Comparison of ENCODE assay signal across 8 cellular contexts in genomic region chr9:137034709-137035506, GRCh38. TPM values are rescaled to one million over a fixed set of nuclear protein-coding genes. Genes with fewer than 3 reads are reported as not detected.
A peak's percentile ranks its signal among the peaks of the same experiment; 100 is the strongest.
DNase-seq lines count a peak whose midpoint lies in the region; ATAC-seq, FAIRE-seq and TF ChIP-seq lines count a peak whose summit lies in the region.

No MANE protein-coding gene starts in this region.

- CTCF ChIA-PET in activated naive CD4-positive, alpha-beta T cell treated with anti-CD3 and anti-CD28 coated beads for 36 hours (lab: Charles Lee) = interaction anchor here (0.6 to 5.0 kb wide), 45 partner anchors 9 to 308 kb away, joined by 3 to 48 read pairs (median 4); partner anchors contain the start of genes AJM1, MAN1B1, NELFB and NPDC1

- no peaks in the 10 kb centered on the region for H3K9me3 ChIP-seq in pancreas
- H3K9me3 ChIP-seq in thyroid gland = no peaks in the 10 kb centered on the region

- 17 to 20% methylated on average over 24 of the region's 24 CpGs for WGBS in pancreas, 2 donors
- WGBS in thyroid gland, 2 donors = 1 to 11% methylated on average over 7 to 18 of the region's 24 CpGs

- H3K36me3 Mint-ChIP-seq in activated naive CD4-positive, alpha-beta T cell treated with anti-CD3 and anti-CD28 coated beads for 36 hours (ENCODE audit: low read depth) = no peaks in the 10 kb centered on the region

- TF ChIP-seq POLR2A in NB4 (IDR thresholded peaks at IDR 0.05; ENCODE audit: extremely low read depth, insufficient read length) (no peak), thyroid gland (IDR thresholded peaks at IDR 0.05) (no peak)

- peak; percentile 30 to 90 (median 73) for DNase-seq in C1 segment of cervical spinal cord (lab: John Stamatoyannopoulos, UW)
- peak; percentile 94 for DNase-seq in GM20000 (ENCODE audit: low spot score)
- DNase-seq in NB4 (ENCODE audit: low read depth) = peak; percentile 94
- peak; percentile 93 for DNase-seq in activated naive CD4-positive, alpha-beta T cell treated with anti-CD3 and anti-CD28 coated beads for 36 hours
- DNase-seq in germinal center (ENCODE audit: low spot score) = peak; percentile 86
- peak; percentile 73 to 95 (median 88) for DNase-seq in pancreas
- peak; percentile 82 to 84 for DNase-seq in thyroid gland

- H3K4me3 ChIP-seq in NB4 (ENCODE audit: low read depth, low read length) (peak overlapping the region; percentile 34), pancreas (no peak overlapping the region), thyroid gland (replicated peaks in 1 of 3) (no peak overlapping the region)

- H3K4me3 Mint-ChIP-seq in activated naive CD4-positive, alpha-beta T cell treated with anti-CD3 and anti-CD28 coated beads for 36 hours = peak overlapping the region; percentile 59

- no peaks in the 10 kb centered on the region for H3K27me3 ChIP-seq in pancreas
- H3K27me3 ChIP-seq in thyroid gland = no peaks in the 10 kb centered on the region

- peak overlapping the region; percentile 79 for H3K27ac Mint-ChIP-seq in activated naive CD4-positive, alpha-beta T cell treated with anti-CD3 and anti-CD28 coated beads for 36 hours

- H3K27me3 Mint-ChIP-seq in activated naive CD4-positive, alpha-beta T cell treated with anti-CD3 and anti-CD28 coated beads for 36 hours (ENCODE audit: low read depth) = peaks cover 2% of the 10 kb centered on the region

- ATAC-seq in SK-N-SH treated with all-trans-retinoic acid at 6 μM for 48 hours (peak; percentile 97), pancreas (peak; percentile 82 to 91 (median 90))

- H3K36me3 ChIP-seq in pancreas = peaks cover 0 to 7% (median 0%) of the 10 kb centered on the region in 3 donors
- peaks cover 0 to 8% of the 10 kb centered on the region in 2 donors for H3K36me3 ChIP-seq in thyroid gland

- peaks cover 30% of the 10 kb centered on the region for H3K4me1 Mint-ChIP-seq in activated naive CD4-positive, alpha-beta T cell treated with anti-CD3 and anti-CD28 coated beads for 36 hours (ENCODE audit: low read depth)

- H3K27ac ChIP-seq in pancreas = no peak overlapping the region
- peak overlapping the region in 1 of 3 donors; percentile 49 for H3K27ac ChIP-seq in thyroid gland

- no peaks in the 10 kb centered on the region for H3K9me3 Mint-ChIP-seq in activated naive CD4-positive, alpha-beta T cell treated with anti-CD3 and anti-CD28 coated beads for 36 hours

- intact Hi-C loops in activated naive CD4-positive, alpha-beta T cell treated with anti-CD3 and anti-CD28 coated beads for 36 hours (cut with micrococcal nuclease) = loop anchor here (1.0 to 2.0 kb wide), 6 partner anchors 30 to 248 kb away; partner anchors contain the start of genes AJM1, SAPCD2 and TMEM141
- intact Hi-C loops in pancreas (cut with DNase I) = loop anchor here in 2 of 3 donors (5.0 kb wide), 3 partner anchors 88 to 263 kb away; partner anchors contain the start of gene C8G (in 1 of the 2)
- intact Hi-C loops in thyroid gland (cut with DNase I) = loop anchor here (5.0 to 10.0 kb wide), 2 partner anchors 190 to 248 kb away; partner anchors contain the start of genes AJM1 and PHPT1

- TF ChIP-seq CTCF in GM20000 (IDR thresholded peaks at IDR 0.05; ENCODE audit: extremely low read depth, missing control alignments) (peak; percentile 98), NB4 (IDR thresholded peaks at IDR 0.05; ENCODE audit: low read depth, low read length) (peak; percentile 91), pancreas (IDR thresholded peaks at IDR 0.05) (peak; percentile 80 to 88 (median 83)), thyroid gland (IDR thresholded peaks at IDR 0.05) (peak; percentile 79 to 94 (median 89))

- H3K4me1 ChIP-seq in pancreas (no peaks in the 10 kb centered on the region), thyroid gland (peaks cover 10 to 23% of the 10 kb centered on the region in 2 donors)

- no peak for FAIRE-seq in pancreas (lab: Jason Lieb, UNC)

TF ChIP-seq in SK-N-SH treated with all-trans-retinoic acid at 6 μM for 48 hours, 23 proteins besides CTCF, POLR2A, EP300 and RAD21:
- TF ChIP-seq OSR1 (CRISPR knock-in tag; IDR thresholded peaks at IDR 0.05) (no peak), PATZ1 (CRISPR knock-in tag; IDR thresholded peaks at IDR 0.05; ENCODE audit: borderline replicate concordance) (no peak), GLIS3 (CRISPR knock-in tag; IDR thresholded peaks at IDR 0.05) (no peak), ZFP3 (CRISPR knock-in tag; IDR thresholded peaks at IDR 0.05) (no peak), ISL1 (CRISPR knock-in tag; IDR thresholded peaks at IDR 0.05) (no peak), SNAI2 (CRISPR knock-in tag; IDR thresholded peaks at IDR 0.05) (no peak), PPARA (CRISPR knock-in tag; IDR thresholded peaks at IDR 0.05; ENCODE audit: borderline replicate concordance) (no peak), ZFP30 (CRISPR knock-in tag; IDR thresholded peaks at IDR 0.05) (no peak), RARB (CRISPR knock-in tag; IDR thresholded peaks at IDR 0.05) (no peak), TCF4 (CRISPR knock-in tag; IDR thresholded peaks at IDR 0.05; ENCODE audit: borderline replicate concordance) (no peak), CREB5 (CRISPR knock-in tag; IDR thresholded peaks at IDR 0.05; ENCODE audit: low read depth) (no peak), TOX (CRISPR knock-in tag; IDR thresholded peaks at IDR 0.05; ENCODE audit: borderline replicate concordance) (no peak), ZNF70 (CRISPR knock-in tag; IDR thresholded peaks at IDR 0.05) (no peak), ZC3H10 (CRISPR knock-in tag; IDR thresholded peaks at IDR 0.05) (no peak), ZNF565 (CRISPR knock-in tag; conservative IDR thresholded peaks at IDR 0.05; ENCODE audit: low read depth) (no peak), ESRRG (CRISPR knock-in tag; IDR thresholded peaks at IDR 0.05) (no peak), CSDC2 (CRISPR knock-in tag; IDR thresholded peaks at IDR 0.05) (no peak), ARNTL (CRISPR knock-in tag; IDR thresholded peaks at IDR 0.05; ENCODE audit: borderline replicate concordance, low read depth) (no peak), CSRNP3 (CRISPR knock-in tag; IDR thresholded peaks at IDR 0.05) (no peak)
TF ChIP-seq in SK-N-SH treated with all-trans-retinoic acid at 6 μM for 48 hours: peak in this region for 0.

RNA-seq across cellular contexts. Expression of gene FUT7, which starts 3.0 kb away (rescaled TPM):
- not detected for total RNA-seq in activated naive CD4-positive, alpha-beta T cell treated with anti-CD3 and anti-CD28 coated beads for 36 hours
- total RNA-seq in pancreas (under 1 TPM in 2 of 6 donors, not detected in 4; 0.18 to 0.19 TPM), thyroid gland (not detected)
- under 1 TPM in 1 of 2 donors, not detected in 1; 0.12 TPM for polyA plus RNA-seq in pancreas

RNA-seq across cellular contexts. Expression of gene ABCA2, which starts 6.9 kb away (rescaled TPM):
- total RNA-seq in activated naive CD4-positive, alpha-beta T cell treated with anti-CD3 and anti-CD28 coated beads for 36 hours = 1 to 10 TPM; 4.1 to 4.7 TPM
- 10 to 100 TPM; 16.2 to 32.6 (median 25.4) TPM for total RNA-seq in pancreas
- polyA plus RNA-seq in pancreas = 10 to 100 TPM; 70.4 to 80.0 TPM
- 10 to 100 TPM; 36.8 to 59.7 (median 50.2) TPM for total RNA-seq in thyroid gland

RNA-seq across cellular contexts. Expression of gene NPDC1, which starts 11.1 kb away (rescaled TPM):
- 10 to 100 TPM; 14.2 to 15.9 TPM for total RNA-seq in activated naive CD4-positive, alpha-beta T cell treated with anti-CD3 and anti-CD28 coated beads for 36 hours
- 10 to 100 TPM; 31.5 to 70.9 (median 36.8) TPM for total RNA-seq in pancreas
- polyA plus RNA-seq in pancreas = 100 to 1,000 TPM; 183 to 328 TPM
- 10 to 100 TPM; 23.3 to 65.9 (median 35.4) TPM for total RNA-seq in thyroid gland

RNA-seq across cellular contexts. Expression of gene ENTPD2, which starts 19.0 kb away (rescaled TPM):
- not detected for total RNA-seq in activated naive CD4-positive, alpha-beta T cell treated with anti-CD3 and anti-CD28 coated beads for 36 hours
- total RNA-seq in pancreas (1 to 10 TPM in 5 of 6 donors, under 1 TPM in 1; 0.91 to 4.5 (median 2.0) TPM), thyroid gland (under 1 TPM in 2 of 4 donors, not detected in 2; 0.22 to 0.49 TPM)
- polyA plus RNA-seq in pancreas = 1 to 10 TPM; 4.5 to 6.5 TPM

RNA-seq across cellular contexts. Expression of gene SAPCD2, which starts 35.4 kb away (rescaled TPM):
- total RNA-seq in activated naive CD4-positive, alpha-beta T cell treated with anti-CD3 and anti-CD28 coated beads for 36 hours = 1 to 10 TPM; 3.8 to 3.9 TPM
- total RNA-seq in pancreas (under 1 TPM; 0.04 to 0.97 (median 0.45) TPM), thyroid gland (1 to 10 TPM in 1 of 4 donors, under 1 TPM in 3; 0.27 to 1.0 (median 0.72) TPM)
- under 1 TPM; 0.30 to 0.38 TPM for polyA plus RNA-seq in pancreas
